ENCODE assay signal across 8 cellular contexts in genomic region chr15:53976844-53977392, GRCh38. TPM values are rescaled to one million over a fixed set of nuclear protein-coding genes. Genes with fewer than 3 reads are reported as not detected.
DNase-seq lines count a peak whose midpoint lies in the region; ATAC-seq and FAIRE-seq lines count a peak whose summit lies in the region.

No MANE protein-coding gene starts in this region.

- no peak for FAIRE-seq in urothelium cell line (lab: Jason Lieb, UNC)

- ATAC-seq in HG02870 (IDR thresholded peaks at IDR 0.05; ENCODE audit: unreplicated experiment): no peak

- DNase-seq in NCI-H2107 treated with DMSO at 0.1 percent for 48 hours (lab: John Stamatoyannopoulos, UW; ENCODE audit: unreplicated experiment) (peak; percentile 5), NCI-H2107 (lab: John Stamatoyannopoulos, UW) (no peak), SHP77 (lab: John Stamatoyannopoulos, UW) (peak; percentile 36 to 44), iris pigment epithelial cell (ENCODE audit: low read depth) (peak; percentile 1), urothelium cell line (ENCODE audit: low spot score) (peak; percentile 24), OCI-M2 (lab: John Stamatoyannopoulos, UW; ENCODE audit: unreplicated experiment) (no peak), A172 (ENCODE audit: low spot score) (no peak)

RNA-seq across cellular contexts. Expression of gene UNC13C, which starts 1.3 kb away (rescaled TPM):
- total RNA-seq in A172 (2014; rRNA removed; shearing (Covaris generic)): not detected in 2 replicates

Comparison
In these comparisons a context has a peak if more than half of its experiments do, and no peak if none do; other contexts are left out.
1. DNase-seq: peak in NCI-H2107 treated with DMSO at 0.1 percent for 48 hours (single experiment), SHP77 (2 of 2), iris pigment epithelial cell (single experiment) and urothelium cell line (single experiment); none in NCI-H2107 (single experiment), OCI-M2 (single experiment) and A172 (single experiment).